19 cellular contexts compared by ENCODE assay signal in genomic region chr20:61937146-61937962, GRCh38.
"Had no signal": no experiment of that assay in that cellular context is flagged by ENCODE, and none has a peak within 500 bp of the region (broad histone marks: within the 10 kb centered on the region; RNA-seq: fewer than 3 reads in every experiment).

No MANE protein-coding gene starts in this region.

- H3K27ac Mint-ChIP-seq: activated CD4-positive, alpha-beta memory T cell treated with anti-CD3 and anti-CD28 coated beads for 36 hours; activated CD4-positive, alpha-beta T cell treated with anti-CD3 and anti-CD28 coated beads for 36 hours; activated CD8-positive, alpha-beta memory T cell treated with anti-CD3 and anti-CD28 coated beads, Interleukin-2, amount 10 ng/mL, durations not matched to agents 7 days and 5 days; endodermal cell; stimulated activated naive CD8-positive, alpha-beta T cell treated with anti-CD3 and anti-CD28 coated beads, Interleukin-15, amount 100 ng/mL, for 72 hours; T-helper 17 cell had no signal

- H3K27me3 ChIP-seq: adrenal gland, hepatocyte had no signal

- H3K27me3 Mint-ChIP-seq: activated CD4-positive, alpha-beta memory T cell treated with anti-CD3 and anti-CD28 coated beads for 36 hours; activated CD4-positive, alpha-beta T cell treated with anti-CD3 and anti-CD28 coated beads for 36 hours; activated CD8-positive, alpha-beta memory T cell treated with anti-CD3 and anti-CD28 coated beads, Interleukin-2, amount 10 ng/mL, durations not matched to agents 7 days and 5 days had no signal

- H3K4me1 Mint-ChIP-seq: activated CD4-positive, alpha-beta T cell treated with anti-CD3 and anti-CD28 coated beads for 36 hours; activated CD8-positive, alpha-beta memory T cell treated with anti-CD3 and anti-CD28 coated beads, Interleukin-2, amount 10 ng/mL, durations not matched to agents 7 days and 5 days; stimulated activated naive CD8-positive, alpha-beta T cell treated with anti-CD3 and anti-CD28 coated beads, Interleukin-15, amount 100 ng/mL, for 72 hours had no signal

- H3K4me1 ChIP-seq: adrenal gland, prostate gland had no signal

- H3K36me3 ChIP-seq: adrenal gland, prostate gland had no signal

- DNase-seq: activated CD4-positive, alpha-beta memory T cell treated with anti-CD3 and anti-CD28 coated beads for 36 hours; activated CD4-positive, alpha-beta T cell treated with anti-CD3 and anti-CD28 coated beads for 36 hours; activated CD8-positive, alpha-beta memory T cell treated with anti-CD3 and anti-CD28 coated beads, Interleukin-2, amount 10 ng/mL, durations not matched to agents 7 days and 5 days; foreskin fibroblast; left colon; stimulated activated CD4-positive, alpha-beta T cell treated with anti-CD3 and anti-CD28 coated beads, Interleukin-4, amount 100 ng/mL, for 1 hour; trophoblast cell had no signal

- H2AFZ ChIP-seq: hepatocyte had no signal

- H3K4me3 Mint-ChIP-seq: activated CD4-positive, alpha-beta memory T cell treated with anti-CD3 and anti-CD28 coated beads for 36 hours; activated CD4-positive, alpha-beta T cell treated with anti-CD3 and anti-CD28 coated beads for 36 hours; activated CD8-positive, alpha-beta memory T cell treated with anti-CD3 and anti-CD28 coated beads, Interleukin-2, amount 10 ng/mL, durations not matched to agents 7 days and 5 days; endodermal cell; stimulated activated naive CD8-positive, alpha-beta T cell treated with anti-CD3 and anti-CD28 coated beads, Interleukin-15, amount 100 ng/mL, for 72 hours; T-helper 17 cell had no signal

- H3K36me3 Mint-ChIP-seq: activated CD4-positive, alpha-beta memory T cell treated with anti-CD3 and anti-CD28 coated beads for 36 hours; activated CD8-positive, alpha-beta memory T cell treated with anti-CD3 and anti-CD28 coated beads, Interleukin-2, amount 10 ng/mL, durations not matched to agents 7 days and 5 days; activated naive CD4-positive, alpha-beta T cell treated with anti-CD3 and anti-CD28 coated beads, Interleukin-2, amount 50 U/mL, for 72 hours had no signal

- H3K27ac ChIP-seq: adrenal gland, epithelial cell of prostate, hepatocyte, prostate gland, skin epidermis, VCaP had no signal

- H3K4me2 ChIP-seq: hepatocyte had no signal

- H3K9me3 Mint-ChIP-seq: activated CD4-positive, alpha-beta memory T cell treated with anti-CD3 and anti-CD28 coated beads for 36 hours; activated naive CD4-positive, alpha-beta T cell treated with anti-CD3 and anti-CD28 coated beads, Interleukin-2, amount 50 U/mL, for 72 hours; endodermal cell; stimulated activated naive CD8-positive, alpha-beta T cell treated with anti-CD3 and anti-CD28 coated beads, Interleukin-15, amount 100 ng/mL, for 72 hours had no signal

- H3K9me3 ChIP-seq: adrenal gland, prostate gland had no signal

- H3K79me2 ChIP-seq: hepatocyte had no signal

- FAIRE-seq: astrocyte, bronchial epithelial cell had no signal

- H3K4me3 ChIP-seq: adrenal gland, hepatocyte, prostate gland, skin epidermis had no signal
